Comparison of ENCODE assay signal across 18 cellular contexts in the genomic region with DNA sequence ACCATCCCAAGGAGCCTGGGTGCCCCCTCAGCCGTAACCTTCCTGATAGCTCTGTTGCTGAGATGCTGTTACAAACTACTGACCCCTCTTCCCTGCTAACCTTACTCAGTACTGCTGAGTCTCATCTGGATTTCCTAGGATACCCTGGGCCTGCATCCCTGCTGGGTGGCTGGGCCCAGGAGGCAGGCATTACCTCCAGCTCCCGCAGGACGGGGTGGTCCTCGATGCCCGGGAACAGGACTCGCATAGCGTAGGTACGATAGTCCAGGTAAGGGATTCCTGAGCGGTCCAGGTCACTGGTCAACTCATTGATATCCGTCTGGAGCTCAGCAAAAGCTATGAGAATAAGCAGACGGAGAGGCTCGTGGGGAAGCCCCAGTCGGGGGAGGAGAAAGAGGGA.
"Had no signal": no experiment of that assay in that cellular context is flagged by ENCODE, and none has a peak within 500 bp of the region (broad histone marks: within the 10 kb centered on the region; RNA-seq: fewer than 3 reads in every experiment).

No MANE protein-coding gene starts in this region.

- H3K9me3 ChIP-seq: SJSA1 had no signal

- DNase-seq: IMR-90, Karpas-422, KG1, MM.1S, NCI-H1436, NCI-H187, NCI-H2081 treated with DMSO at 0.1 percent for 48 hours, NCI-H2171, NCI-H226, NCI-H446, NCI-H510A, NCI-H524 treated with DMSO at 0.1 percent for 48 hours, NCI-H774, Right ventricle myocardium superior, RPMI8226, SIG-M5 had no signal

- H3K27ac ChIP-seq: SJSA1, SK-N-MC had no signal

- H3K27me3 ChIP-seq: SJSA1 had no signal

- H3K4me3 ChIP-seq: SJSA1, SK-N-MC had no signal

- H3K4me1 ChIP-seq: SJSA1 had no signal
